ENCODE assay signal across 1 cellular context in the genomic region with DNA sequence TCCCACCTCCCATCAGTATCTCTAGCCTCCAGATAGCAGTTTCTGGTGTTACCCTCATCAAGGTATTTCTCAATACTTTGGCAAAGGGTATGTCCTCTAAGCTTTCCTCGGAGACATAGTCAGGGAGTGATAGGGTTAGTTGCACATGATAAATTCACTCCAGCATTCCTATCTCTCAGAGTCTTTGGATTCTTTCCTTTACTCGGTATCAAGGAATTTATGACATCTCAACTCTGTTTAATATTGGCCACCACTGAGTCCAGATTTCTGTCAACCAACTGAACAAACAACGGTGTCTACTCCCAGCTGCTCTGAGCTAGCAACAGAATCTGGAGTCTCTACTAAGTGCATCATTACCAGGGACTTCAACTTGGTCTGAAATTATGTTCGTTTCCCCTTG.
TF ChIP-seq lines count a peak whose summit lies in the region.

No MANE protein-coding gene starts in this region.

TF ChIP-seq in HepG2, 621 proteins besides CTCF, POLR2A, EP300 and RAD21:
- TF ChIP-seq, protein P1, sequence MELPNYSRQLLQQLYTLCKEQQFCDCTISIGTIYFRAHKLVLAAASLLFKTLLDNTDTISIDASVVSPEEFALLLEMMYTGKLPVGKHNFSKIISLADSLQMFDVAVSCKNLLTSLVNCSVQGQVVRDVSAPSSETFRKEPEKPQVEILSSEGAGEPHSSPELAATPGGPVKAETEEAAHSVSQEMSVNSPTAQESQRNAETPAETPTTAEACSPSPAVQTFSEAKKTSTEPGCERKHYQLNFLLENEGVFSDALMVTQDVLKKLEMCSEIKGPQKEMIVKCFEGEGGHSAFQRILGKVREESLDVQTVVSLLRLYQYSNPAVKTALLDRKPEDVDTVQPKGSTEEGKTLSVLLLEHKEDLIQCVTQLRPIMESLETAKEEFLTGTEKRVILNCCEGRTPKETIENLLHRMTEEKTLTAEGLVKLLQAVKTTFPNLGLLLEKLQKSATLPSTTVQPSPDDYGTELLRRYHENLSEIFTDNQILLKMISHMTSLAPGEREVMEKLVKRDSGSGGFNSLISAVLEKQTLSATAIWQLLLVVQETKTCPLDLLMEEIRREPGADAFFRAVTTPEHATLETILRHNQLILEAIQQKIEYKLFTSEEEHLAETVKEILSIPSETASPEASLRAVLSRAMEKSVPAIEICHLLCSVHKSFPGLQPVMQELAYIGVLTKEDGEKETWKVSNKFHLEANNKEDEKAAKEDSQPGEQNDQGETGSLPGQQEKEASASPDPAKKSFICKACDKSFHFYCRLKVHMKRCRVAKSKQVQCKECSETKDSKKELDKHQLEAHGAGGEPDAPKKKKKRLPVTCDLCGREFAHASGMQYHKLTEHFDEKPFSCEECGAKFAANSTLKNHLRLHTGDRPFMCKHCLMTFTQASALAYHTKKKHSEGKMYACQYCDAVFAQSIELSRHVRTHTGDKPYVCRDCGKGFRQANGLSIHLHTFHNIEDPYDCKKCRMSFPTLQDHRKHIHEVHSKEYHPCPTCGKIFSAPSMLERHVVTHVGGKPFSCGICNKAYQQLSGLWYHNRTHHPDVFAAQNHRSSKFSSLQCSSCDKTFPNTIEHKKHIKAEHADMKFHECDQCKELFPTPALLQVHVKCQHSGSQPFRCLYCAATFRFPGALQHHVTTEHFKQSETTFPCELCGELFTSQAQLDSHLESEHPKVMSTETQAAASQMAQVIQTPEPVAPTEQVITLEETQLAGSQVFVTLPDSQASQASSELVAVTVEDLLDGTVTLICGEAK (IDR thresholded peaks at IDR 0.05), result no peak
- TF ChIP-seq, protein P1 (CRISPR knock-in tag; IDR thresholded peaks at IDR 0.05), result no peak
- TF ChIP-seq AFF4 (CRISPR knock-in tag; IDR thresholded peaks at IDR 0.05) (no peak), ZFP1 (CRISPR knock-in tag; IDR thresholded peaks at IDR 0.05) (no peak), CCAR2 (optimal IDR thresholded peaks at IDR 0.05; ENCODE audit: low read depth, low read length) (no peak), ZNF292 (CRISPR knock-in tag; IDR thresholded peaks at IDR 0.05; ENCODE audit: borderline replicate concordance, low read depth) (no peak), HMG20A (CRISPR knock-in tag; IDR thresholded peaks at IDR 0.05; ENCODE audit: borderline replicate concordance) (no peak), ZC3H4 (CRISPR knock-in tag; IDR thresholded peaks at IDR 0.05; ENCODE audit: borderline replicate concordance) (no peak), RAD51 (IDR thresholded peaks at IDR 0.05; ENCODE audit: borderline replicate concordance) (no peak), PAWR (CRISPR knock-in tag; IDR thresholded peaks at IDR 0.05; ENCODE audit: borderline replicate concordance) (no peak), ZNF7 (CRISPR knock-in tag; IDR thresholded peaks at IDR 0.05) (no peak), FOXO1 (CRISPR knock-in tag; IDR thresholded peaks at IDR 0.05) (no peak)
